ENCODE assay signal across 24 cellular contexts in the genomic region with DNA sequence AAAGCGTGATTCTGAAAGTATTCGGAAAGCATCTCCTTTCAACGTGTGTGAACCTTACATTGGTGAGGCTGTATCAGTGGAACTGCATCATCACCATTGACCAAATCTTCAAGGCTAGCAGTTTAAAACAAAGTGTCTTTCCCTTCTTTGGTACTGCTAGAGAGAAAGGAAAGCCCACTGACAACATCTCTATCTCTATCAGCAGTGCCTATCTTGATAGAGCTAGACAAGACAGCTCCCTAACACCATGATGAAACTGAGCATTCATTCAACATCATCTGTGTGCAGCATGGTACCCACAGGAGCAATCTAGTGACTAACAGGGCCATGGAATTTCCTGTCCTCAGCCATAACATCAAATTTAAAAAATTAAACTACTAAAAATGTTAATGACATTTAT.
"Had no signal": no experiment of that assay in that cellular context is flagged by ENCODE, and none has a peak within 500 bp of the region (broad histone marks: within the 10 kb centered on the region; RNA-seq: fewer than 3 reads in every experiment).

No MANE protein-coding gene starts in this region.

- H3K9me2 ChIP-seq: SK-N-SH had no signal

- ATAC-seq: activated CD4-positive, CD25-positive, alpha-beta regulatory T cell treated with anti-CD3 and anti-CD28 coated beads, Interleukin-2, amount 50 U/mL, for 24 hours; activated CD8-positive, alpha-beta T cell treated with anti-CD3 and anti-CD28 coated beads for 36 hours; activated T-cell treated with anti-CD3 and anti-CD28 coated beads, Interleukin-2, amount 50 U/mL, for 72 hours had no signal

- H3K27ac Mint-ChIP-seq: activated CD8-positive, alpha-beta T cell treated with anti-CD3 and anti-CD28 coated beads for 36 hours; activated naive CD8-positive, alpha-beta T cell treated with anti-CD3 and anti-CD28 coated beads, Interleukin-2, amount 10 ng/mL, durations not matched to agents 7 days and 5 days; activated T-cell treated with anti-CD3 and anti-CD28 coated beads, Interleukin-2, amount 50 U/mL, for 72 hours; activated T-helper 2 cell treated with anti-CD3 and anti-CD28 coated beads, Interferon-gamma antibody, Interleukin-2, Interleukin-4, amounts not matched to agents 10 μg/mL and 5 μg/mL and 100 μg/mL, durations not matched to agents 14 hours and 24 hours and 36 hours had no signal

- H3K4me1 ChIP-seq: adrenal gland, Peyer's patch, SJCRH30 had no signal

- H3K9me3 Mint-ChIP-seq: activated CD8-positive, alpha-beta T cell treated with anti-CD3 and anti-CD28 coated beads for 36 hours; activated naive CD8-positive, alpha-beta T cell treated with anti-CD3 and anti-CD28 coated beads, Interleukin-2, amount 10 ng/mL, durations not matched to agents 7 days and 5 days; activated T-cell treated with anti-CD3 and anti-CD28 coated beads, Interleukin-2, amount 50 U/mL, for 72 hours; activated T-helper 2 cell treated with anti-CD3 and anti-CD28 coated beads, Interferon-gamma antibody, Interleukin-2, Interleukin-4, amounts not matched to agents 10 μg/mL and 5 μg/mL and 100 μg/mL, durations not matched to agents 14 hours and 24 hours and 36 hours had no signal

- H3K27ac ChIP-seq: adrenal gland, Peyer's patch, RWPE1, SJCRH30, WERI-Rb-1 had no signal

- H3K4me2 ChIP-seq: SK-N-SH had no signal

- H3K27me3 ChIP-seq: adrenal gland, MG63, Peyer's patch, SJCRH30 had no signal

- H3K4me3 ChIP-seq: adrenal gland, MG63, Peyer's patch, SJCRH30 had no signal

- H3K36me3 ChIP-seq: adrenal gland, MG63, Peyer's patch, SJCRH30, WERI-Rb-1 had no signal

- H3K4me3 Mint-ChIP-seq: activated CD8-positive, alpha-beta T cell treated with anti-CD3 and anti-CD28 coated beads for 36 hours; activated naive CD8-positive, alpha-beta T cell treated with anti-CD3 and anti-CD28 coated beads, Interleukin-2, amount 10 ng/mL, durations not matched to agents 7 days and 5 days; activated T-cell treated with anti-CD3 and anti-CD28 coated beads, Interleukin-2, amount 50 U/mL, for 72 hours had no signal

- DNase-seq: activated CD4-positive, alpha-beta T cell treated with anti-CD3 and anti-CD28 coated beads for 4 hours; activated CD8-positive, alpha-beta memory T cell treated with anti-CD3 and anti-CD28 coated beads, Interleukin-2, amount 50 U/mL, for 4 hours; activated CD8-positive, alpha-beta T cell treated with anti-CD3 and anti-CD28 coated beads for 36 hours; activated naive CD4-positive, alpha-beta T cell treated with anti-CD3 and anti-CD28 coated beads, Interleukin-2, amount 50 U/mL, for 16 hours; activated naive CD8-positive, alpha-beta T cell treated with anti-CD3 and anti-CD28 coated beads, Interleukin-2, amount 10 ng/mL, durations not matched to agents 7 days and 5 days; activated T-cell treated with anti-CD3 and anti-CD28 coated beads, Interleukin-2, amount 50 U/mL, for 72 hours; anterior cingulate cortex; cerebellar nuclear complex; MG63; NCI-H1105 treated with DMSO at 0.1 percent for 48 hours; NCI-H1436 treated with DMSO at 0.1 percent for 48 hours; NCI-H187; NCI-H2081; NCI-H510A treated with DMSO at 0.1 percent for 48 hours; Peyer's patch; Right ventricle myocardium superior; SJCRH30; SK-N-SH; T-helper 1 cell; WERI-Rb-1 had no signal

- H3K9ac ChIP-seq: SK-N-SH had no signal

- H3K4me1 Mint-ChIP-seq: activated naive CD8-positive, alpha-beta T cell treated with anti-CD3 and anti-CD28 coated beads, Interleukin-2, amount 10 ng/mL, durations not matched to agents 7 days and 5 days had no signal

- H3K9me3 ChIP-seq: adrenal gland, MG63, Peyer's patch, SJCRH30, SK-N-SH had no signal

- H3K36me3 Mint-ChIP-seq: activated naive CD8-positive, alpha-beta T cell treated with anti-CD3 and anti-CD28 coated beads, Interleukin-2, amount 10 ng/mL, durations not matched to agents 7 days and 5 days had no signal
